9 cellular contexts compared by ENCODE assay signal in the genomic region with DNA sequence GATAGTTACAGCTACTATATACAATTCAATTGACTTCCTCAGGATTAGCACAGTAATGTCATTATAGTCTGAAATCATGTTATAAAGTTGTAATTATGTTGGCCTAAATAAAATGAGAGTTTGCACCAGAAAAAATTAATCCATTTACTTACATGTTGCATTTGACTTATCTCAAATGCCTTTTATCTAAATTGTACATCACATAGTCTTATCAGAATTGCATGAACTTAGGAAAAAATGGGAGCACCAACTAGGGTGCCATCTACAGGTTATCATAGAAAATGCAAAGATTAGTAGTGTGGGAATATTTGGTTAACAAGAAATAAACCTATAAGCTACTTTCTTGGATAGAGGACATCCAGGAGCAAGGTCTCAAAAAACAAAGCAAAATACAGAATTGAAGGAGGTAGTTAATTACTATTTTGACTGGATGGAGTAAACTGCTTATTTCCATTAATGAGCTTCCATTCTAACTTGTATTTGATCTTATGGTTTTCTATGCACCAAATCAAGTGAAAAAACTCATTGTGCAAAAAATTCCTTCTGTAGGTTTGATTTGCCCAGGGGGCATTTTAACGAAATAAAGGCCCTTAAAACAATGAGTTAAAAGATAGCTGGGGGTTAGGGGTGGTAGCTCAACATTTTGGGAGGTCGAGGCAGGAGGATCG.
DNase-seq lines count a peak whose midpoint lies in the region; ATAC-seq and TF ChIP-seq lines count a peak whose summit lies in the region.
"Had no signal": no experiment of that assay in that cellular context is flagged by ENCODE, and none has a peak within 500 bp of the region (broad histone marks: within the 10 kb centered on the region; RNA-seq: fewer than 3 reads in every experiment).

No MANE protein-coding gene starts in this region.

- H3K4me3 Mint-ChIP-seq in endodermal cell, result no peak overlapping the region

- H3K9me3 ChIP-seq in endodermal cell (ENCODE audit: control insufficient read depth, low read length), result peaks cover 22% of the 10 kb centered on the region
- peaks cover 11% of the 10 kb centered on the region for H3K9me3 ChIP-seq in psoas muscle

- H3K9ac ChIP-seq in endodermal cell (ENCODE audit: extremely low read depth, low read length, poor library complexity, severe bottlenecking), result no peak overlapping the region
- H3K9ac ChIP-seq: BLaER1 treated with 17β-estradiol and CSF1 and Interleukin-3, amounts not matched to agents 10 nM and 100 nM had no signal

- TF ChIP-seq CTCF in endodermal cell (conservative IDR thresholded peaks at IDR 0.05), result peak; percentile 70
- peak; percentile 11 for TF ChIP-seq CTCF in psoas muscle (IDR thresholded peaks at IDR 0.05)

- DNase-seq in NCI-H1092 treated with DMSO at 0.1 percent for 48 hours (lab: John Stamatoyannopoulos, UW) (peak; percentile 57), NCI-H1092 (lab: John Stamatoyannopoulos, UW) (no peak), NCI-H526 (lab: John Stamatoyannopoulos, UW) (peak; percentile 27 to 49), endodermal cell (no peak), psoas muscle (no peak), NCI-H1436 treated with DMSO at 0.1 percent for 48 hours (lab: John Stamatoyannopoulos, UW) (no peak), activated gamma-delta T cell (lab: John Stamatoyannopoulos, UW) (no peak), Right ventricle myocardium inferior (ENCODE audit: missing footprints) (no peak)

- 48% methylated on average over 3 of the region's 3 CpGs; no CpG with 5 or more reads in 1 of the 2 experiments for WGBS in endodermal cell (ENCODE audit: insufficient coverage in 1 of 2, insufficient read length in 1 of 2), 2 experiments
- 52 to 57% (median 53%) methylated on average over 3 of the region's 3 CpGs for WGBS in psoas muscle, 3 donors

- H3K4me1 ChIP-seq in endodermal cell (ENCODE audit: control insufficient read depth, insufficient read depth, low read length), result no peaks in the 10 kb centered on the region
- no peaks in the 10 kb centered on the region for H3K4me1 ChIP-seq in psoas muscle
- H3K4me1 ChIP-seq: BLaER1 treated with 17β-estradiol and CSF1 and Interleukin-3, amounts not matched to agents 10 nM and 100 nM had no signal

- peaks cover 6% of the 10 kb centered on the region for H3K27me3 Mint-ChIP-seq in endodermal cell (ENCODE audit: insufficient read depth)

- no peak overlapping the region for H3K27ac Mint-ChIP-seq in endodermal cell

- H3K36me3 ChIP-seq in endodermal cell (ENCODE audit: control insufficient read depth, insufficient read depth, low read length) (no peaks in the 10 kb centered on the region), psoas muscle (ENCODE audit: insufficient read depth in 1 of 2, low read depth in 1 of 2) (no peaks in the 10 kb centered on the region)
- H3K36me3 ChIP-seq: BLaER1 treated with 17β-estradiol and CSF1 and Interleukin-3, amounts not matched to agents 10 nM and 100 nM had no signal

- no peak overlapping the region for H3K4me3 ChIP-seq in endodermal cell (ENCODE audit: low read length)
- no peak overlapping the region for H3K4me3 ChIP-seq in psoas muscle
- H3K4me3 ChIP-seq: BLaER1 treated with 17β-estradiol and CSF1 and Interleukin-3, amounts not matched to agents 10 nM and 100 nM had no signal

- H3K27ac ChIP-seq in endodermal cell (ENCODE audit: low read depth, low read length) (no peak overlapping the region), psoas muscle (no peak overlapping the region)
- H3K27ac ChIP-seq: BLaER1 treated with 17β-estradiol and CSF1 and Interleukin-3, amounts not matched to agents 10 nM and 100 nM had no signal

- no peaks in the 10 kb centered on the region for H3K4me1 Mint-ChIP-seq in endodermal cell

- H3K27me3 ChIP-seq in endodermal cell (ENCODE audit: control insufficient read depth, insufficient read depth, low read length, poor library complexity, severe bottlenecking) (peaks cover 4% of the 10 kb centered on the region), psoas muscle (ENCODE audit: insufficient read depth in 3 of 3, low read length in 2 of 3) (peaks cover 0 to 6% (median 0%) of the 10 kb centered on the region in 3 donors)
- H3K27me3 ChIP-seq: BLaER1 treated with 17β-estradiol and CSF1 and Interleukin-3, amounts not matched to agents 10 nM and 100 nM had no signal

- H3K9me3 Mint-ChIP-seq in endodermal cell, result peaks cover 24% of the 10 kb centered on the region

- ATAC-seq in psoas muscle (no peak), Right ventricle myocardium inferior (no peak)

- intact Hi-C loops in psoas muscle (cut with DNase I) (no loop called here), Right ventricle myocardium inferior (cut with DNase I) (no loop called here)

- no peaks in the 10 kb centered on the region for H3K36me3 Mint-ChIP-seq in endodermal cell (ENCODE audit: low read depth)

Comparison
In these comparisons a context has a peak if more than half of its experiments do, and no peak if none do; other contexts are left out.
1. DNase-seq: peak in NCI-H1092 treated with DMSO at 0.1 percent for 48 hours (single experiment) and NCI-H526 (2 of 2); none in NCI-H1092 (single experiment), endodermal cell (single experiment), psoas muscle (0 of 2), NCI-H1436 treated with DMSO at 0.1 percent for 48 hours (single experiment), activated gamma-delta T cell (single experiment) and Right ventricle myocardium inferior (single experiment).